In the genomic region with DNA sequence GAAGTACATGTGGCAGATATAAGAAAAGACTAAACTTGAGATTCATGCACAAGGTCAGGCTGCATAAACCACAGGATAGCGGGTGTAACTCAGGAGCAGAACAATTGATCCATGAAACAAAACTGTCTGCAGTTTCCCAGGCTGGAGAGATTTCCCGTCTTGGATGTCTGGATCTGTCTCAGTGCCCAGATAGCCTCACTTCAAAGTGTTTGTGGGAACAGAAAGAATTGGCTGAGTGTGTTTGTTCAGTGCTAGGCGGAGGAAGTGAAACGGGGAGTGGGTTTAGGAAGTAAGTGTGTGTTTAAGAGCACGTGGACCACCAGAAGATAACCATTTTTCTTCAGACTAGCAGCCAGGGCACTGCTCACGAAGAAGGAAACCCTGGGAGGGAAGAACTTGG, we compare ENCODE assay signal across 24 cellular contexts. TPM values are rescaled to one million over a fixed set of nuclear protein-coding genes. Genes with fewer than 3 reads are reported as not detected.
A peak's percentile ranks its signal among the peaks of the same experiment; 100 is the strongest.
DNase-seq lines count a peak whose midpoint lies in the region; ATAC-seq, FAIRE-seq and TF ChIP-seq lines count a peak whose summit lies in the region.
"Had no signal": no experiment of that assay in that cellular context is flagged by ENCODE, and none has a peak within 500 bp of the region (broad histone marks: within the 10 kb centered on the region; RNA-seq: fewer than 3 reads in every experiment).

No MANE protein-coding gene starts in this region.

- no peaks in the 10 kb centered on the region for H3K36me3 Mint-ChIP-seq in stimulated activated naive CD8-positive, alpha-beta T cell treated with anti-CD3 and anti-CD28 coated beads, Interleukin-15, Interleukin-2, amounts not matched to agents 100 ng/mL and 50 ng/mL, for 24 hours (ENCODE audit: low read depth)
- H3K36me3 Mint-ChIP-seq: CD4-positive, CD25-positive, alpha-beta regulatory T cell; mesothelial cell of epicardium had no signal

- peaks cover 13% of the 10 kb centered on the region for H3K4me1 Mint-ChIP-seq in stimulated activated naive CD8-positive, alpha-beta T cell treated with anti-CD3 and anti-CD28 coated beads, Interleukin-15, Interleukin-2, amounts not matched to agents 100 ng/mL and 50 ng/mL, for 24 hours (ENCODE audit: low read depth)
- H3K4me1 Mint-ChIP-seq in stimulated activated naive CD8-positive, alpha-beta T cell treated with anti-CD3 and anti-CD28 coated beads, Interleukin-15, amount 100 ng/mL, for 72 hours = peaks cover 4% of the 10 kb centered on the region
- H3K4me1 Mint-ChIP-seq: mesothelial cell of epicardium, neural crest cell had no signal

- no peaks in the 10 kb centered on the region for H3K27me3 Mint-ChIP-seq in stimulated activated naive CD8-positive, alpha-beta T cell treated with anti-CD3 and anti-CD28 coated beads, Interleukin-15, Interleukin-2, amounts not matched to agents 100 ng/mL and 50 ng/mL, for 24 hours
- H3K27me3 Mint-ChIP-seq in stimulated activated naive CD8-positive, alpha-beta T cell treated with anti-CD3 and anti-CD28 coated beads, Interleukin-15, amount 100 ng/mL, for 72 hours = no peaks in the 10 kb centered on the region

- H3K27ac ChIP-seq in GM12878 (ENCODE audit: control insufficient read depth, insufficient read depth) (no peak overlapping the region), upper lobe of right lung (no peak overlapping the region), prostate gland (no peak overlapping the region)
- H3K27ac ChIP-seq: A549, SJSA1, VCaP had no signal

- no peak overlapping the region for H3K9ac ChIP-seq in GM12878 (ENCODE audit: control insufficient read depth, insufficient read depth, low read length)

- in situ Hi-C loops in GM12878 (cut with MboI) = no loop called here

- no peak for ATAC-seq in stimulated activated naive CD8-positive, alpha-beta T cell treated with anti-CD3 and anti-CD28 coated beads, Interleukin-15, amount 100 ng/mL, for 72 hours
- peak; percentile 27; the same call in 1 of the 3 replicates for ATAC-seq in GM12878
- peak; percentile 24 for ATAC-seq in upper lobe of right lung
- ATAC-seq in HG03095 (IDR thresholded peaks at IDR 0.05; ENCODE audit: unreplicated experiment) = no peak
- ATAC-seq in GM18858 (IDR thresholded peaks at IDR 0.05; ENCODE audit: unreplicated experiment) = no peak
- ATAC-seq: A549, T-helper 17 cell had no signal

- peak overlapping the region; percentile 8; the same call in 1 of the 2 replicates for H3K4me2 ChIP-seq in GM12878 (ENCODE audit: control insufficient read depth, insufficient read depth)
- H3K4me2 ChIP-seq: A549 had no signal

- RAD21 ChIA-PET in GM12878 (lab: Charles Lee; ENCODE audit: unreplicated experiment) = no interaction called here

- no peaks in the 10 kb centered on the region for H4K20me1 ChIP-seq in GM12878 (ENCODE audit: control insufficient read depth, insufficient read depth)

- H3K27ac Mint-ChIP-seq in stimulated activated naive CD8-positive, alpha-beta T cell treated with anti-CD3 and anti-CD28 coated beads, Interleukin-15, Interleukin-2, amounts not matched to agents 100 ng/mL and 50 ng/mL, for 24 hours = peak overlapping the region; percentile 33
- no peak overlapping the region for H3K27ac Mint-ChIP-seq in stimulated activated naive CD8-positive, alpha-beta T cell treated with anti-CD3 and anti-CD28 coated beads, Interleukin-15, amount 100 ng/mL, for 72 hours
- H3K27ac Mint-ChIP-seq: mesothelial cell of epicardium, T-helper 17 cell had no signal

- TF ChIP-seq CTCF in GM12878 (IDR thresholded peaks at IDR 0.05 in 2 of 3, conservative IDR thresholded peaks at IDR 0.05 in 1 of 3; ENCODE audit: control insufficient read depth in 2 of 3, extremely low read depth in 1 of 3, insufficient read depth in 1 of 3, low read depth in 3 of 3, low read length in 3 of 3) (no peak), upper lobe of right lung (IDR thresholded peaks at IDR 0.05) (no peak), prostate gland (IDR thresholded peaks at IDR 0.05) (no peak)

- TF ChIP-seq RAD21 in GM12878 (IDR thresholded peaks at IDR 0.05; ENCODE audit: insufficient read depth, low read depth, low read length) = no peak

- H3K27me3 ChIP-seq in GM12878 (replicated peaks in 1 of 2; ENCODE audit: control insufficient read depth in 2 of 2, insufficient read depth in 2 of 2, low read length in 1 of 2) (no peaks in the 10 kb centered on the region), upper lobe of right lung (no peaks in the 10 kb centered on the region), prostate gland (replicated peaks; ENCODE audit: insufficient read depth) (no peaks in the 10 kb centered on the region)
- H3K27me3 ChIP-seq: SJSA1 had no signal

- H3K9me3 Mint-ChIP-seq in stimulated activated naive CD8-positive, alpha-beta T cell treated with anti-CD3 and anti-CD28 coated beads, Interleukin-15, Interleukin-2, amounts not matched to agents 100 ng/mL and 50 ng/mL, for 24 hours = no peaks in the 10 kb centered on the region
- no peaks in the 10 kb centered on the region for H3K9me3 Mint-ChIP-seq in stimulated activated naive CD8-positive, alpha-beta T cell treated with anti-CD3 and anti-CD28 coated beads, Interleukin-15, amount 100 ng/mL, for 72 hours
- H3K9me3 Mint-ChIP-seq: CD4-positive, CD25-positive, alpha-beta regulatory T cell; mesothelial cell of epicardium had no signal

- no peak for TF ChIP-seq EP300 in GM12878 (IDR thresholded peaks at IDR 0.05; ENCODE audit: borderline replicate concordance in 1 of 2, control insufficient read depth in 1 of 2, low read depth in 2 of 2, low read length in 2 of 2)

- no peaks in the 10 kb centered on the region for H3K79me2 ChIP-seq in GM12878 (ENCODE audit: control insufficient read depth, insufficient read depth, low read length)

- H3K4me1 ChIP-seq in GM12878 (ENCODE audit: control insufficient read depth, insufficient read depth, low read length) (0 out of 2 replicates have a peak, but pooled peaks cover 4% of the 10 kb centered on the region), upper lobe of right lung (no peaks in the 10 kb centered on the region), prostate gland (replicated peaks) (no peaks in the 10 kb centered on the region)
- H3K4me1 ChIP-seq: SJSA1 had no signal

- DNase-seq in stimulated activated naive CD8-positive, alpha-beta T cell treated with anti-CD3 and anti-CD28 coated beads, Interleukin-15, amount 100 ng/mL, for 72 hours = no peak
- no peak for DNase-seq in GM12878 (ENCODE audit: low read depth, low spot score)
- DNase-seq in left kidney (ENCODE audit: low read depth, low spot score) = peak; percentile 59
- DNase-seq in upper lobe of right lung = no peak
- no peak for DNase-seq in prostate gland (ENCODE audit: low spot score)
- DNase-seq: activated CD8-positive, alpha-beta memory T cell treated with anti-CD3 and anti-CD28 coated beads, Interleukin-2, amount 50 U/mL, for 4 hours; activated effector memory CD4-positive, alpha-beta T cell treated with Interleukin-2 at 50 U/mL for 16 hours; CD4-positive, CD25-positive, alpha-beta regulatory T cell; foreskin melanocyte; NCI-H146; T-helper 17 cell had no signal

- intact Hi-C loops in GM12878 (cut with micrococcal nuclease; ENCODE audit: unreplicated experiment) = no loop called here
- intact Hi-C loops in upper lobe of right lung (cut with DNase I) = no loop called here
- intact Hi-C loops in prostate gland (cut with DNase I) = no loop called here

- SMC1A ChIA-PET in GM12878 (lab: Charles Lee; ENCODE audit: uncharacterized antibody, unreplicated experiment) = no interaction called here

- CTCF ChIA-PET in GM12878 (lab: Yijun Ruan, JAX) = no interaction called here

- H3K4me3 ChIP-seq in GM12878 = no peak overlapping the region
- no peak overlapping the region for H3K4me3 ChIP-seq in upper lobe of right lung
- H3K4me3 ChIP-seq in prostate gland = no peak overlapping the region
- H3K4me3 ChIP-seq: A549, SJSA1 had no signal

- H2AFZ ChIP-seq in GM12878 (ENCODE audit: control insufficient read depth, low read depth, low read length) = no peak overlapping the region

- H3K36me3 ChIP-seq in GM12878 (ENCODE audit: control insufficient read depth in 2 of 2, insufficient read depth in 2 of 2, low read length in 1 of 2) (no peaks in the 10 kb centered on the region), upper lobe of right lung (no peaks in the 10 kb centered on the region), prostate gland (no peaks in the 10 kb centered on the region)
- H3K36me3 ChIP-seq: SJSA1 had no signal

- 21% methylated on average over 6 of the region's 6 CpGs for WGBS in GM12878 (ENCODE audit: insufficient coverage, insufficient replicate concordance, low lambda C conversion rate, missing lambda C conversion rate)
- WGBS in prostate gland = 29% methylated on average over 6 of the region's 6 CpGs

- no peak for TF ChIP-seq POLR2A in GM12878 (IDR thresholded peaks at IDR 0.05; ENCODE audit: low read depth, low read length)
- no peak for TF ChIP-seq POLR2A in prostate gland (IDR thresholded peaks at IDR 0.05)

- H3K4me3 Mint-ChIP-seq in stimulated activated naive CD8-positive, alpha-beta T cell treated with anti-CD3 and anti-CD28 coated beads, Interleukin-15, Interleukin-2, amounts not matched to agents 100 ng/mL and 50 ng/mL, for 24 hours = no peak overlapping the region
- H3K4me3 Mint-ChIP-seq in stimulated activated naive CD8-positive, alpha-beta T cell treated with anti-CD3 and anti-CD28 coated beads, Interleukin-15, amount 100 ng/mL, for 72 hours = no peak overlapping the region
- H3K4me3 Mint-ChIP-seq: CD4-positive, CD25-positive, alpha-beta regulatory T cell; mesothelial cell of epicardium; neural crest cell; T-helper 17 cell had no signal

- POLR2A ChIA-PET in GM12878 (lab: Charles Lee) = no interaction called here

- H3K9me3 ChIP-seq in GM12878 (replicated peaks; ENCODE audit: control insufficient read depth, insufficient read depth, low read length) (no peaks in the 10 kb centered on the region), upper lobe of right lung (no peaks in the 10 kb centered on the region), prostate gland (no peaks in the 10 kb centered on the region)
- H3K9me3 ChIP-seq: A549, SJSA1 had no signal

- BruUV-seq in GM12878 (replicated peaks; lab: Mats Ljungman, UMichigan) = no TSS peak

- peak; percentile 57 for FAIRE-seq in GM12878 (lab: Jason Lieb, UNC)
- FAIRE-seq: A549 had no signal

RNA-seq across cellular contexts. Expression of a gene that starts 1.4 kb away (rescaled TPM):
- total RNA-seq in GM12878 (2013; cell fraction: nucleolus; rRNA removed) = not detected in 2 replicates
- not detected in 2 replicates for total RNA-seq in GM12878 (2014; rRNA removed)
- total RNA-seq in GM12878 (2014; rRNA removed; fragmentation: Illumina TruSeq; extraction: Trizol) = not detected in 2 replicates
- total RNA-seq in GM12878 (2021) = 0.21 and 0.44 TPM in 2 replicates
- polyA plus RNA-seq in GM12878 (2011; ENCODE audit: low read depth) = not detected
- not detected in 2 replicates for polyA plus RNA-seq in GM12878 (2011; rRNA removed)
- polyA plus RNA-seq in GM12878 (2011; cell fraction: cytosol; rRNA removed) = not detected in 2 replicates
- polyA plus RNA-seq in GM12878 (2011; cell fraction: nucleus; rRNA removed) = not detected in 2 replicates
- polyA plus RNA-seq in GM12878 (2012) = 0.18 TPM in 1 of 2 replicates, not detected in the other
- not detected in 2 replicates for polyA plus RNA-seq in GM12878 (2014; fragmentation: Illumina TruSeq; extraction: Trizol)
- not detected for polyA plus RNA-seq in GM12878 (2014; fragmentation: Nextera tagmentation; extraction: Ambion mirVana)
- 0.19 TPM in 1 of 2 replicates, not detected in the other for polyA plus RNA-seq in GM12878 (2014; rRNA removed)
- polyA plus RNA-seq in GM12878 (2016; fragmentation: Nextera tagmentation; extraction: Ambion mirVana) = under 1 TPM; 0.13 to 0.18 TPM
- polyA minus RNA-seq in GM12878 (2011; rRNA and poly(A)+ RNA removed) = not detected in 2 replicates
- polyA minus RNA-seq in GM12878 (2011; cell fraction: cytosol; rRNA and poly(A)+ RNA removed) = not detected in 2 replicates
- polyA minus RNA-seq in GM12878 (2011; cell fraction: nucleus; rRNA and poly(A)+ RNA removed) = not detected in 2 replicates
- 0.58 TPM for total RNA-seq in upper lobe of right lung
- 1 to 10 TPM in 1 of 2 donors, not detected in 1; 1.4 TPM for total RNA-seq in prostate gland
- total RNA-seq: CD4-positive, CD25-positive, alpha-beta regulatory T cell; epithelial cell of proximal tubule; G401; kidney epithelial cell; M059J; SJSA1; temporal lobe had no signal
- polyA plus RNA-seq: A549 had no signal

RNA-seq across cellular contexts. Expression of a gene that starts 34.7 kb away (rescaled TPM):
- total RNA-seq in GM12878 (2013; cell fraction: nucleolus; rRNA removed) = 49.6 and 54.8 TPM in 2 replicates
- total RNA-seq in GM12878 (2014; rRNA removed) = 145 and 161 TPM in 2 replicates
- 185 and 198 TPM in 2 replicates for total RNA-seq in GM12878 (2014; rRNA removed; fragmentation: Illumina TruSeq; extraction: Trizol)
- 129 and 131 TPM in 2 replicates for total RNA-seq in GM12878 (2021)
- polyA plus RNA-seq in GM12878 (2011; ENCODE audit: low read depth) = 57.8 TPM
- 202 and 215 TPM in 2 replicates for polyA plus RNA-seq in GM12878 (2011; rRNA removed)
- polyA plus RNA-seq in GM12878 (2011; cell fraction: cytosol; rRNA removed) = 175 and 177 TPM in 2 replicates
- polyA plus RNA-seq in GM12878 (2011; cell fraction: nucleus; rRNA removed) = 117 and 119 TPM in 2 replicates
- polyA plus RNA-seq in GM12878 (2012) = 45.2 and 49.5 TPM in 2 replicates
- polyA plus RNA-seq in GM12878 (2014; fragmentation: Illumina TruSeq; extraction: Trizol) = 196 and 211 TPM in 2 replicates
- 100 to 1,000 TPM; 103 to 123 TPM for polyA plus RNA-seq in GM12878 (2014; fragmentation: Nextera tagmentation; extraction: Ambion mirVana)
- polyA plus RNA-seq in GM12878 (2014; rRNA removed) = 137 and 146 TPM in 2 replicates
- 100 to 1,000 TPM; 124 to 131 TPM for polyA plus RNA-seq in GM12878 (2016; fragmentation: Nextera tagmentation; extraction: Ambion mirVana)
- 119 and 123 TPM in 2 replicates for polyA minus RNA-seq in GM12878 (2011; rRNA and poly(A)+ RNA removed)
- polyA minus RNA-seq in GM12878 (2011; cell fraction: cytosol; rRNA and poly(A)+ RNA removed) = 51.5 and 61.2 TPM in 2 replicates
- polyA minus RNA-seq in GM12878 (2011; cell fraction: nucleus; rRNA and poly(A)+ RNA removed) = 26.2 and 41.4 TPM in 2 replicates
- total RNA-seq in upper lobe of right lung = 32.8 TPM
- total RNA-seq in prostate gland = 10 to 100 TPM; 14.2 to 20.3 TPM

RNA-seq across cellular contexts. Expression of a gene that starts 42.7 kb away (rescaled TPM):
- total RNA-seq in GM12878 (2013; cell fraction: nucleolus; rRNA removed) = 16.5 and 18.6 TPM in 2 replicates
- total RNA-seq in GM12878 (2014; rRNA removed) (29.3 and 29.7 TPM in 2 replicates), GM12878 (2014; rRNA removed; fragmentation: Illumina TruSeq; extraction: Trizol) (22.8 and 23.4 TPM in 2 replicates), GM12878 (2021) (39.0 and 41.3 TPM in 2 replicates), upper lobe of right lung (40.2 TPM), prostate gland (10 to 100 TPM; 24.8 to 37.8 TPM)
- 29.2 TPM for polyA plus RNA-seq in GM12878 (2011; ENCODE audit: low read depth)
- polyA plus RNA-seq in GM12878 (2011; rRNA removed) (26.7 and 45.7 TPM in 2 replicates), GM12878 (2014; fragmentation: Illumina TruSeq; extraction: Trizol) (38.1 and 45.8 TPM in 2 replicates), GM12878 (2014; fragmentation: Nextera tagmentation; extraction: Ambion mirVana) (10 to 100 TPM; 19.1 to 41.6 TPM), GM12878 (2014; rRNA removed) (44.4 and 47.4 TPM in 2 replicates), GM12878 (2016; fragmentation: Nextera tagmentation; extraction: Ambion mirVana) (10 to 100 TPM; 37.7 to 43.6 TPM)
- 41.3 and 42.1 TPM in 2 replicates for polyA plus RNA-seq in GM12878 (2011; cell fraction: cytosol; rRNA removed)
- 107 and 114 TPM in 2 replicates for polyA plus RNA-seq in GM12878 (2011; cell fraction: nucleus; rRNA removed)
- 30.5 and 36.8 TPM in 2 replicates for polyA plus RNA-seq in GM12878 (2012)
- 34.0 and 36.5 TPM in 2 replicates for polyA minus RNA-seq in GM12878 (2011; rRNA and poly(A)+ RNA removed)
- 11.2 and 12.3 TPM in 2 replicates for polyA minus RNA-seq in GM12878 (2011; cell fraction: cytosol; rRNA and poly(A)+ RNA removed)
- 27.4 and 45.5 TPM in 2 replicates for polyA minus RNA-seq in GM12878 (2011; cell fraction: nucleus; rRNA and poly(A)+ RNA removed)

RNA-seq across cellular contexts. Expression of a gene that starts 48.9 kb away (rescaled TPM):
- 11.9 and 13.2 TPM in 2 replicates for total RNA-seq in GM12878 (2013; cell fraction: nucleolus; rRNA removed)
- 267 and 279 TPM in 2 replicates for total RNA-seq in GM12878 (2014; rRNA removed)
- 107 and 115 TPM in 2 replicates for total RNA-seq in GM12878 (2014; rRNA removed; fragmentation: Illumina TruSeq; extraction: Trizol)
- total RNA-seq in GM12878 (2021) = 262 and 271 TPM in 2 replicates
- polyA plus RNA-seq in GM12878 (2011; ENCODE audit: low read depth) = 189 TPM
- 226 and 308 TPM in 2 replicates for polyA plus RNA-seq in GM12878 (2011; rRNA removed)
- polyA plus RNA-seq in GM12878 (2011; cell fraction: cytosol; rRNA removed) = 367 and 441 TPM in 2 replicates
- 186 and 211 TPM in 2 replicates for polyA plus RNA-seq in GM12878 (2011; cell fraction: nucleus; rRNA removed)
- polyA plus RNA-seq in GM12878 (2012) = 204 and 235 TPM in 2 replicates
- polyA plus RNA-seq in GM12878 (2014; fragmentation: Illumina TruSeq; extraction: Trizol) = 407 and 465 TPM in 2 replicates
- 100 to 1,000 TPM; 299 to 320 TPM for polyA plus RNA-seq in GM12878 (2014; fragmentation: Nextera tagmentation; extraction: Ambion mirVana)
- 278 and 300 TPM in 2 replicates for polyA plus RNA-seq in GM12878 (2014; rRNA removed)
- 100 to 1,000 TPM; 298 to 319 TPM for polyA plus RNA-seq in GM12878 (2016; fragmentation: Nextera tagmentation; extraction: Ambion mirVana)
- 253 and 255 TPM in 2 replicates for polyA minus RNA-seq in GM12878 (2011; rRNA and poly(A)+ RNA removed)
- 57.3 and 60.1 TPM in 2 replicates for polyA minus RNA-seq in GM12878 (2011; cell fraction: cytosol; rRNA and poly(A)+ RNA removed)
- 28.0 and 43.7 TPM in 2 replicates for polyA minus RNA-seq in GM12878 (2011; cell fraction: nucleus; rRNA and poly(A)+ RNA removed)
- 101 TPM for total RNA-seq in upper lobe of right lung
- total RNA-seq in prostate gland = 100 to 1,000 TPM; 113 to 178 TPM

RNA-seq across cellular contexts. Expression of a gene that starts 49.3 kb away (rescaled TPM):
- total RNA-seq in GM12878 (2013; cell fraction: nucleolus; rRNA removed) = 81.7 and 83.0 TPM in 2 replicates
- 67.1 and 78.1 TPM in 2 replicates for total RNA-seq in GM12878 (2014; rRNA removed)
- 47.9 and 49.2 TPM in 2 replicates for total RNA-seq in GM12878 (2014; rRNA removed; fragmentation: Illumina TruSeq; extraction: Trizol)
- total RNA-seq in GM12878 (2021) = 46.8 and 47.8 TPM in 2 replicates
- 33.7 TPM for polyA plus RNA-seq in GM12878 (2011; ENCODE audit: low read depth)
- 49.6 and 56.2 TPM in 2 replicates for polyA plus RNA-seq in GM12878 (2011; rRNA removed)
- 68.4 and 87.0 TPM in 2 replicates for polyA plus RNA-seq in GM12878 (2011; cell fraction: cytosol; rRNA removed)
- 128 and 138 TPM in 2 replicates for polyA plus RNA-seq in GM12878 (2011; cell fraction: nucleus; rRNA removed)
- 31.3 and 37.9 TPM in 2 replicates for polyA plus RNA-seq in GM12878 (2012)
- polyA plus RNA-seq in GM12878 (2014; fragmentation: Illumina TruSeq; extraction: Trizol) = 49.4 and 57.1 TPM in 2 replicates
- polyA plus RNA-seq in GM12878 (2014; fragmentation: Nextera tagmentation; extraction: Ambion mirVana) = 10 to 100 TPM; 48.9 to 49.4 TPM
- polyA plus RNA-seq in GM12878 (2014; rRNA removed) = 85.6 and 88.8 TPM in 2 replicates
- 10 to 100 TPM; 76.9 to 88.9 TPM for polyA plus RNA-seq in GM12878 (2016; fragmentation: Nextera tagmentation; extraction: Ambion mirVana)
- polyA minus RNA-seq in GM12878 (2011; rRNA and poly(A)+ RNA removed) = 71.2 and 76.9 TPM in 2 replicates
- 15.9 and 16.4 TPM in 2 replicates for polyA minus RNA-seq in GM12878 (2011; cell fraction: cytosol; rRNA and poly(A)+ RNA removed)
- 48.0 and 88.6 TPM in 2 replicates for polyA minus RNA-seq in GM12878 (2011; cell fraction: nucleus; rRNA and poly(A)+ RNA removed)
- 33.8 TPM for total RNA-seq in upper lobe of right lung
- total RNA-seq in prostate gland = 10 to 100 TPM; 54.2 to 71.7 TPM

Comparison
In these comparisons a context has a peak if more than half of its experiments do, and no peak if none do; other contexts are left out.
1. ATAC-seq: peak in GM12878 (single experiment) and upper lobe of right lung (single experiment); none in stimulated activated naive CD8-positive, alpha-beta T cell treated with anti-CD3 and anti-CD28 coated beads, Interleukin-15, amount 100 ng/mL, for 72 hours (single experiment), HG03095 (single experiment) and GM18858 (single experiment).